In genomic region chr20:63682384-63683139, GRCh38 we compare ENCODE assay signal across 9 cellular contexts. TPM values are rescaled to one million over a fixed set of nuclear protein-coding genes. Genes with fewer than 3 reads are reported as not detected.
A peak's percentile ranks its signal among the peaks of the same experiment; 100 is the strongest.
DNase-seq lines count a peak whose midpoint lies in the region; ATAC-seq and TF ChIP-seq lines count a peak whose summit lies in the region.
"Had no signal": no experiment of that assay in that cellular context is flagged by ENCODE, and none has a peak within 500 bp of the region (broad histone marks: within the 10 kb centered on the region; RNA-seq: fewer than 3 reads in every experiment).

No MANE protein-coding gene starts in this region.

- no peak for TF ChIP-seq POLR2A in esophagus muscularis mucosa (IDR thresholded peaks at IDR 0.05; ENCODE audit: low read depth)

- CTCF ChIA-PET in PC-9 (lab: Charles Lee), result interaction anchor here (0.8 kb wide), 1 partner anchor 291 kb away, joined by 3 read pairs; no protein-coding TSS in a partner anchor

- H3K9me2 ChIP-seq in PC-9 (ENCODE audit: insufficient read depth), result no peaks in the 10 kb centered on the region

- H3K4me1 ChIP-seq in PC-9 (replicated peaks; ENCODE audit: insufficient read depth) (peaks cover 57% of the 10 kb centered on the region), esophagus muscularis mucosa (peaks cover 47 to 50% (median 49%) of the 10 kb centered on the region in 4 donors), BE2C (no peaks in the 10 kb centered on the region)

- peak; percentile 36 for DNase-seq in CMK (ENCODE audit: low read depth)
- peak; percentile 99 to 100 for DNase-seq in PC-9
- DNase-seq in esophagus muscularis mucosa (ENCODE audit: extremely low spot score), result no peak
- peak; percentile 81 for DNase-seq in occipital lobe (lab: John Stamatoyannopoulos, UW)
- DNase-seq in NCI-H524 treated with DMSO at 0.1 percent for 48 hours (lab: John Stamatoyannopoulos, UW), result no peak
- DNase-seq in NK-92 treated with Interleukin-12 subunit alpha and Interleukin-12 subunit beta, amount 100 ng/mL, for 24 hours (lab: John Stamatoyannopoulos, UW), result no peak
- DNase-seq in BE2C, result no peak

- H3K9me3 ChIP-seq in PC-9 (ENCODE audit: insufficient read depth, low read depth) (no peaks in the 10 kb centered on the region), esophagus muscularis mucosa (no peaks in the 10 kb centered on the region), BE2C (no peaks in the 10 kb centered on the region)

- H3K27ac ChIP-seq in PC-9, result peak overlapping the region; percentile 82
- peak overlapping the region; percentile 72 to 78 (median 78) for H3K27ac ChIP-seq in esophagus muscularis mucosa (replicated peaks in 1 of 4)

- H3K4me2 ChIP-seq in PC-9, result peak overlapping the region; percentile 58

- TF ChIP-seq CTCF in PC-9 (conservative IDR thresholded peaks at IDR 0.05) (no peak), esophagus muscularis mucosa (IDR thresholded peaks at IDR 0.05) (no peak), BE2C (IDR thresholded peaks at IDR 0.05; ENCODE audit: low read depth, low read length) (no peak)

- no peak for ATAC-seq in GM18520 (IDR thresholded peaks at IDR 0.05; ENCODE audit: unreplicated experiment)
- ATAC-seq: left colon had no signal

- intact Hi-C loops in PC-9 (cut with micrococcal nuclease; ENCODE audit: unreplicated experiment) (loop anchor here (1.0 to 10.0 kb wide), 4 partner anchors 17 to 144 kb away; partner anchors contain the start of gene RTEL1), esophagus muscularis mucosa (cut with DNase I) (no loop called here)

- H4K20me1 ChIP-seq in PC-9 (ENCODE audit: insufficient read depth), result no peaks in the 10 kb centered on the region

- no peak overlapping the region for H2AFZ ChIP-seq in PC-9

- H3K79me2 ChIP-seq in PC-9 (ENCODE audit: low read depth), result peaks cover 9% of the 10 kb centered on the region; the same call in 1 of the 2 replicates

- no TSS peak for BruUV-seq in PC-9 (replicated peaks; lab: Mats Ljungman, UMichigan)

- no peak for TF ChIP-seq EP300 in esophagus muscularis mucosa (IDR thresholded peaks at IDR 0.05)

- POLR2A ChIA-PET in PC-9 (lab: Charles Lee; ENCODE audit: unreplicated experiment), result interaction anchor here (0.6 to 1.3 kb wide), 5 partner anchors 33 to 433 kb away, joined by 3 to 38 read pairs (median 6); no protein-coding TSS in a partner anchor

- H3K36me3 ChIP-seq in PC-9 (ENCODE audit: low read depth), result 0 out of 2 replicates have a peak, but pooled peaks cover 3% of the 10 kb centered on the region
- peaks cover 0 to 31% (median 31%) of the 10 kb centered on the region in 4 donors for H3K36me3 ChIP-seq in esophagus muscularis mucosa
- H3K36me3 ChIP-seq in BE2C, result peaks cover 23% of the 10 kb centered on the region

- H3K4me3 ChIP-seq in PC-9 (no peak overlapping the region), esophagus muscularis mucosa (no peak overlapping the region), BE2C (ENCODE audit: low read depth, low read length) (no peak overlapping the region)

- H3K27me3 ChIP-seq in PC-9 (ENCODE audit: insufficient read depth, low read depth), result no peaks in the 10 kb centered on the region
- H3K27me3 ChIP-seq in esophagus muscularis mucosa, result no peaks in the 10 kb centered on the region
- H3K27me3 ChIP-seq in BE2C, result no peaks in the 10 kb centered on the region

- H3F3A ChIP-seq in PC-9 (ENCODE audit: insufficient read depth, low read depth), result peaks cover 37% of the 10 kb centered on the region

- WGBS in esophagus muscularis mucosa, result 44% methylated on average over 16 of the region's 22 CpGs

RNA-seq across cellular contexts. Expression of gene TNFRSF6B, which starts 13.9 kb away (rescaled TPM):
- total RNA-seq in PC-9 (2021) (not detected in 2 replicates), esophagus muscularis mucosa (10 to 100 TPM in 3 of 4 donors, 1 to 10 TPM in 1; 5.0 to 67.8 (median 26.5) TPM), occipital lobe (not detected)
- not detected for polyA plus RNA-seq in BE2C (2012; ENCODE audit: insufficient read depth, insufficient read length, low read depth)

RNA-seq across cellular contexts. Expression of gene RTEL1, which starts 24.4 kb away (rescaled TPM):
- 36.0 and 37.4 TPM in 2 replicates for total RNA-seq in PC-9 (2021)
- 10 to 100 TPM in 2 of 4 donors, 1 to 10 TPM in 2; 8.4 to 13.4 (median 9.6) TPM for total RNA-seq in esophagus muscularis mucosa
- total RNA-seq in occipital lobe, result 10.0 TPM
- 73.4 TPM for polyA plus RNA-seq in BE2C (2012; ENCODE audit: insufficient read depth, insufficient read length, low read depth)

RNA-seq across cellular contexts. Expression of gene ARFRP1, which starts 25.2 kb away (rescaled TPM):
- 59.1 and 71.1 TPM in 2 replicates for total RNA-seq in PC-9 (2021)
- total RNA-seq in esophagus muscularis mucosa, result 10 to 100 TPM; 34.1 to 46.5 (median 44.6) TPM
- total RNA-seq in occipital lobe, result 15.6 TPM
- 115 TPM for polyA plus RNA-seq in BE2C (2012; ENCODE audit: insufficient read depth, insufficient read length, low read depth)

RNA-seq across cellular contexts. Expression of gene ZGPAT, which starts 25.3 kb away (rescaled TPM):
- total RNA-seq in PC-9 (2021), result 27.2 and 31.4 TPM in 2 replicates
- total RNA-seq in esophagus muscularis mucosa, result 10 to 100 TPM; 22.5 to 38.9 (median 28.6) TPM
- 7.3 TPM for total RNA-seq in occipital lobe
- 122 TPM for polyA plus RNA-seq in BE2C (2012; ENCODE audit: insufficient read depth, insufficient read length, low read depth)

RNA-seq across cellular contexts. Expression of gene STMN3, which starts 29.3 kb away (rescaled TPM):
- total RNA-seq in PC-9 (2021) (24.3 and 24.4 TPM in 2 replicates), esophagus muscularis mucosa (10 to 100 TPM; 13.3 to 47.4 (median 28.9) TPM), occipital lobe (101 TPM)
- polyA plus RNA-seq in BE2C (2012; ENCODE audit: insufficient read depth, insufficient read length, low read depth), result 396 TPM

Comparison
In these comparisons a context has a peak if more than half of its experiments do, and no peak if none do; other contexts are left out.
1. DNase-seq: peak in CMK (single experiment), PC-9 (2 of 2) and occipital lobe (single experiment); none in esophagus muscularis mucosa (single experiment), NCI-H524 treated with DMSO at 0.1 percent for 48 hours (single experiment), NK-92 treated with Interleukin-12 subunit alpha and Interleukin-12 subunit beta, amount 100 ng/mL, for 24 hours (single experiment) and BE2C (single experiment).